Comparison of ENCODE assay signal across 8 cellular contexts in genomic region chr22:39532215-39533071, GRCh38. TPM values are rescaled to one million over a fixed set of nuclear protein-coding genes. Genes with fewer than 3 reads are reported as not detected.
DNase-seq lines count a peak whose midpoint lies in the region; ATAC-seq and TF ChIP-seq lines count a peak whose summit lies in the region.

TSS of gene RPS19BP1 (minus strand) at chr22:39532748. CDS start at chr22:39532738, 10 bp downstream.

- TF ChIP-seq CTCF in BE2C (IDR thresholded peaks at IDR 0.05; ENCODE audit: low read depth, low read length) = no peak
- no peak for TF ChIP-seq CTCF in colonic mucosa (IDR thresholded peaks at IDR 0.05)

- H3K36me3 Mint-ChIP-seq in activated CD4-positive, alpha-beta T cell treated with anti-CD3 and anti-CD28 coated beads, Interleukin-2, amount 10 ng/mL, durations not matched to agents 24 days and 14 days (ENCODE audit: low read depth) = peaks cover 42% of the 10 kb centered on the region

- intact Hi-C loops in activated CD4-positive, alpha-beta T cell treated with anti-CD3 and anti-CD28 coated beads, Interleukin-2, amount 10 ng/mL, durations not matched to agents 24 days and 14 days (cut with micrococcal nuclease) = loop anchor here (1.0 to 5.0 kb wide), 7 partner anchors 12 to 814 kb away; partner anchors contain the start of genes ADSL, ATF4, GRAP2 and MIEF1
- intact Hi-C loops in colonic mucosa (cut with DNase I) = loop anchor here (10.0 kb wide), 1 partner anchor 812 kb away; the partner anchor contains the start of gene ADSL

- H3K36me3 ChIP-seq in BE2C (peaks cover 26% of the 10 kb centered on the region), colonic mucosa (no peaks in the 10 kb centered on the region)

- H3K9me3 Mint-ChIP-seq in activated CD4-positive, alpha-beta T cell treated with anti-CD3 and anti-CD28 coated beads, Interleukin-2, amount 10 ng/mL, durations not matched to agents 24 days and 14 days = no peaks in the 10 kb centered on the region

- DNase-seq in BE2C = peak; percentile 99
- peak; percentile 96 for DNase-seq in GM19240 (ENCODE audit: insufficient read length, low spot score)
- peak; percentile 96 for DNase-seq in NCI-H526 treated with DMSO at 0.1 percent for 48 hours (lab: John Stamatoyannopoulos, UW)
- DNase-seq in activated CD4-positive, alpha-beta T cell treated with anti-CD3 and anti-CD28 coated beads, Interleukin-2, amount 10 ng/mL, durations not matched to agents 24 days and 14 days = peak; percentile 100
- peak; percentile 100 for DNase-seq in colonic mucosa
- DNase-seq in kidney tubule cell (ENCODE audit: low spot score) = peak; percentile 100
- DNase-seq in stimulated activated CD4-positive, alpha-beta T cell treated with anti-CD3 and anti-CD28 coated beads, Interleukin-1b, Interleukin-23, amount 100 ng/mL, for 24 hours (ENCODE audit: low read depth in 4 of 4, low spot score in 1 of 4) = peak; percentile 96 to 99 (median 98)

- H3K9ac ChIP-seq in colonic mucosa (ENCODE audit: low read depth in 2 of 2, low read length in 2 of 2) = peak within 1 kb of the TSS; percentile 94 to 95

- H3K4me3 Mint-ChIP-seq in activated CD4-positive, alpha-beta T cell treated with anti-CD3 and anti-CD28 coated beads, Interleukin-2, amount 10 ng/mL, durations not matched to agents 24 days and 14 days = peak within 1 kb of the TSS; percentile 97

- ATAC-seq in HG03460 (IDR thresholded peaks at IDR 0.05; ENCODE audit: unreplicated experiment) = peak; percentile 78

- peaks cover 3% of the 10 kb centered on the region for H3K27me3 Mint-ChIP-seq in activated CD4-positive, alpha-beta T cell treated with anti-CD3 and anti-CD28 coated beads, Interleukin-2, amount 10 ng/mL, durations not matched to agents 24 days and 14 days

- H3K4me1 ChIP-seq in BE2C = peaks cover 23% of the 10 kb centered on the region
- peaks cover 35% of the 10 kb centered on the region for H3K4me1 ChIP-seq in colonic mucosa

- H3K4me3 ChIP-seq in BE2C (ENCODE audit: low read depth, low read length) = peak within 1 kb of the TSS; percentile 98
- peak within 1 kb of the TSS; percentile 81 for H3K4me3 ChIP-seq in colonic mucosa

- H3K27ac Mint-ChIP-seq in activated CD4-positive, alpha-beta T cell treated with anti-CD3 and anti-CD28 coated beads, Interleukin-2, amount 10 ng/mL, durations not matched to agents 24 days and 14 days = peak within 1 kb of the TSS; percentile 91

- H3K27me3 ChIP-seq in BE2C (no peaks in the 10 kb centered on the region), colonic mucosa (no peaks in the 10 kb centered on the region)

- H3K27ac ChIP-seq in colonic mucosa = peak within 1 kb of the TSS; percentile 86

- peaks cover 50% of the 10 kb centered on the region for H3K4me1 Mint-ChIP-seq in activated CD4-positive, alpha-beta T cell treated with anti-CD3 and anti-CD28 coated beads, Interleukin-2, amount 10 ng/mL, durations not matched to agents 24 days and 14 days

- H3K9me3 ChIP-seq in BE2C = no peaks in the 10 kb centered on the region
- no peaks in the 10 kb centered on the region for H3K9me3 ChIP-seq in colonic mucosa

RNA-seq across cellular contexts. Expression of gene RPS19BP1, which starts in this region (rescaled TPM):
- 624 TPM for polyA plus RNA-seq in BE2C (2012; ENCODE audit: insufficient read depth, insufficient read length, low read depth)
- total RNA-seq in activated CD4-positive, alpha-beta T cell treated with anti-CD3 and anti-CD28 coated beads, Interleukin-2, amount 10 ng/mL, durations not matched to agents 24 days and 14 days = 96.2 and 96.9 TPM in 2 replicates
- total RNA-seq in colonic mucosa = 100 to 1,000 TPM in 1 of 2 donors, 10 to 100 TPM in 1; 61.4 to 111 TPM

Comparison
In these comparisons a context has a peak if more than half of its experiments do, and no peak if none do; other contexts are left out.
1. Peak in every context shown above with its lines: DNase-seq, ATAC-seq, H3K4me3 ChIP-seq and H3K27ac ChIP-seq.